In genomic region chr10:121927361-121927840, GRCh38 we compare ENCODE assay signal across 1 cellular context.
TF ChIP-seq lines count a peak whose summit lies in the region.

No MANE protein-coding gene starts in this region.

TF ChIP-seq in HepG2, 621 proteins besides CTCF, POLR2A, EP300 and RAD21 (continued from another document):
- TF ChIP-seq ZNF407 (CRISPR knock-in tag; IDR thresholded peaks at IDR 0.05; ENCODE audit: not compliant biosample characterization): peak; percentile 1
- TF ChIP-seq MATR3 (CRISPR knock-in tag; IDR thresholded peaks at IDR 0.05): no peak
- no peak; the same call in 1 of the 2 replicates for TF ChIP-seq KDM5B (CRISPR knock-in tag; IDR thresholded peaks at IDR 0.05; ENCODE audit: borderline replicate concordance)
- no peak for TF ChIP-seq ARHGAP35 (CRISPR knock-in tag; IDR thresholded peaks at IDR 0.05; ENCODE audit: borderline replicate concordance)
- TF ChIP-seq ZFP1 (CRISPR knock-in tag; IDR thresholded peaks at IDR 0.05): no peak
- TF ChIP-seq REST (IDR thresholded peaks at IDR 0.05; ENCODE audit: borderline replicate concordance in 1 of 2, low read depth in 1 of 2, low read length in 2 of 2): no peak
- 0 out of 2 replicates have a peak, but pooled peaks have one; percentile 18 for TF ChIP-seq ZNF12 (CRISPR knock-in tag; IDR thresholded peaks at IDR 0.05)
- TF ChIP-seq BCLAF1 (IDR thresholded peaks at IDR 0.05): no peak
- TF ChIP-seq ZMAT3 (CRISPR knock-in tag; conservative IDR thresholded peaks at IDR 0.05): peak; percentile 29
- 0 out of 2 replicates have a peak, but pooled peaks have one; percentile 19 for TF ChIP-seq CSRNP1 (CRISPR knock-in tag; IDR thresholded peaks at IDR 0.05)
